Comparison of ENCODE assay signal across 10 cellular contexts in the genomic region with DNA sequence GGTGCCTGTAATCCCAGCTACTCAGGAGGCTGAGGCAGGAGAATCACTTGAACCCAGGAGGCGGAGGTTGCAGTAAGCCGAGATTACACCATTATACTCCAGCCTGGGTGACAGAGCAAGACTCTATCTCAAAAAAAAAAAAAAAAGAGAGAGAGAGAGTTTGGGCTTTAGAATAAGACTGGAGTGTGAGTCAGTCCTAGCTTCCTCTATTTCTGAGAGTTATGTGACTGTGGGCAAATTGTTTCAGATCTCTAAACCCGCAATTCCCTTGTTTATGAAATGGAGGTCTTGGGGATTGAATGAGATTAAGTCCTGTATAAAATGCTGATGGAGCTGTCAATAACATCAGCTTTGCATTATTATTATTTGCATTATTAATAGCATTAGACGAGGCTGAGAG. TPM values are rescaled to one million over a fixed set of nuclear protein-coding genes. Genes with fewer than 3 reads are reported as not detected.
DNase-seq lines count a peak whose midpoint lies in the region; FAIRE-seq and TF ChIP-seq lines count a peak whose summit lies in the region.
"Not testable (repeated sequence)": the region's sequence is repeated elsewhere in the genome, so short reads cannot be mapped to it uniquely, and the experiment has no call there.
"Had no signal": no experiment of that assay in that cellular context is flagged by ENCODE, and none has a peak within 500 bp of the region (broad histone marks: within the 10 kb centered on the region; RNA-seq: fewer than 3 reads in every experiment).

No MANE protein-coding gene starts in this region.

- not testable (repeated sequence) for H3K4me1 ChIP-seq in GM23248 (ENCODE audit: insufficient read depth); astrocyte (ENCODE audit: insufficient read depth, low read length)
- peaks cover 14% of the 10 kb centered on the region for H3K4me1 ChIP-seq in keratinocyte (ENCODE audit: control insufficient read depth, extremely low read depth, insufficient read depth, low read length)

- H3K4me3 Mint-ChIP-seq in astrocyte (ENCODE audit: unreplicated experiment), result not testable (repeated sequence)

- not testable (repeated sequence) for H3K9me1 ChIP-seq in keratinocyte (ENCODE audit: control insufficient read depth, extremely low read depth, insufficient read depth, low read length)

- H3K4me3 ChIP-seq in GM23248; astrocyte (ENCODE audit: insufficient read depth, low read depth, low read length); epithelial cell of esophagus (ENCODE audit: low read length); keratinocyte (ENCODE audit: control insufficient read depth in 2 of 3, extremely low read depth in 1 of 3, insufficient read depth in 2 of 3, low read depth in 1 of 3, low read length in 3 of 3): not testable (repeated sequence)

- not testable (repeated sequence) for H3K9ac ChIP-seq in GM23248; astrocyte (ENCODE audit: low read length); keratinocyte (ENCODE audit: control insufficient read depth, extremely low read depth, insufficient read depth, low read length)

- not testable (repeated sequence) for H3K9me3 ChIP-seq in GM23248 (ENCODE audit: low read depth); astrocyte (ENCODE audit: insufficient read depth, low read depth, low read length); keratinocyte (ENCODE audit: control insufficient read depth, low read depth, low read length)

- dilution Hi-C loops in keratinocyte (cut with MboI; ENCODE audit: extremely low pct_ligation_motif_present, low sequenced_read_pairs), result not testable (repeated sequence)

- 93 to 94% methylated on average over 2 to 4 of the region's 4 CpGs for WGBS in GM23248 (ENCODE audit: low coverage in 1 of 2, low lambda C conversion rate in 2 of 2, missing lambda C conversion rate in 2 of 2), 2 experiments

- H3K4me2 ChIP-seq in GM23248 (ENCODE audit: unreplicated experiment), result not testable (repeated sequence)
- peak overlapping the region; percentile 10 for H3K4me2 ChIP-seq in astrocyte (ENCODE audit: low read length)
- peak overlapping the region; percentile 4 for H3K4me2 ChIP-seq in keratinocyte (ENCODE audit: control insufficient read depth, extremely low read depth, insufficient read depth, low read depth, low read length)

- H3K27ac Mint-ChIP-seq in astrocyte (ENCODE audit: unreplicated experiment), result not testable (repeated sequence)

- TF ChIP-seq CTCF in astrocyte (IDR thresholded peaks at IDR 0.05; ENCODE audit: insufficient read depth, low read depth, low read length); epithelial cell of esophagus (IDR thresholded peaks at IDR 0.05; ENCODE audit: insufficient read depth, low read depth, low read length, missing control alignments); keratinocyte (optimal IDR thresholded peaks at IDR 0.05 in 1 of 3, IDR thresholded peaks at IDR 0.05 in 1 of 3, conservative IDR thresholded peaks at IDR 0.05 in 1 of 3; ENCODE audit: extremely low read depth in 1 of 3, insufficient read depth in 2 of 3, low read length in 3 of 3): not testable (repeated sequence)

- peaks cover 33% of the 10 kb centered on the region for H3F3A ChIP-seq in GM23248 (ENCODE audit: insufficient read depth)

- not testable (repeated sequence) for H3K4me1 Mint-ChIP-seq in astrocyte (ENCODE audit: low read depth, unreplicated experiment)

- H3K9me3 Mint-ChIP-seq in astrocyte (ENCODE audit: unreplicated experiment), result not testable (repeated sequence)

- not testable (repeated sequence) for H3K27me3 ChIP-seq in GM23248 (replicated peaks; ENCODE audit: insufficient read depth); astrocyte (ENCODE audit: insufficient read depth, low read length); keratinocyte (ENCODE audit: control insufficient read depth, extremely low read depth, insufficient read depth, low read length)

- H4K20me1 ChIP-seq in GM23248 (ENCODE audit: insufficient read depth); keratinocyte (ENCODE audit: control insufficient read depth, extremely low read depth, insufficient read depth, low read length): not testable (repeated sequence)
- H4K20me1 ChIP-seq in astrocyte (ENCODE audit: insufficient read depth, low read length), result peaks cover 15% of the 10 kb centered on the region

- DNase-seq in GM23248 (peak; percentile 56), KBM-7 (peak; percentile 16), NOMO-1 (lab: John Stamatoyannopoulos, UW; ENCODE audit: unreplicated experiment in 2 of 2) (peak; percentile 58 to 91), SKM-1 (lab: John Stamatoyannopoulos, UW; ENCODE audit: unreplicated experiment) (peak; percentile 43), astrocyte (ENCODE audit: low read depth) (peak; percentile 68), epithelial cell of esophagus (ENCODE audit: low read depth) (peak; percentile 27)
- DNase-seq in keratinocyte (ENCODE audit: low read depth, low spot score), result not testable (repeated sequence)

- H2AFZ ChIP-seq in GM23248; astrocyte (ENCODE audit: low read depth, low read length); keratinocyte (ENCODE audit: control insufficient read depth, low read length): not testable (repeated sequence)

- H3K79me2 ChIP-seq in GM23248 (ENCODE audit: insufficient read depth) (peaks cover 100% of the 10 kb centered on the region), astrocyte (ENCODE audit: insufficient read depth, low read length) (peaks cover 83% of the 10 kb centered on the region)
- not testable (repeated sequence) for H3K79me2 ChIP-seq in keratinocyte (ENCODE audit: control insufficient read depth, insufficient read depth, low read length)

- H3K36me3 ChIP-seq in GM23248 (ENCODE audit: low read depth); astrocyte (ENCODE audit: insufficient read depth, low read length); keratinocyte (ENCODE audit: control insufficient read depth in 2 of 2, extremely low read depth in 1 of 2, insufficient read depth in 2 of 2, low read length in 2 of 2): not testable (repeated sequence)

- FAIRE-seq in astrocyte (lab: Jason Lieb, UNC); keratinocyte (lab: Jason Lieb, UNC): not testable (repeated sequence)

- H3K36me3 Mint-ChIP-seq in astrocyte (ENCODE audit: low read depth, unreplicated experiment), result not testable (repeated sequence)

- not testable (repeated sequence) for H3K9me2 ChIP-seq in GM23248 (ENCODE audit: insufficient read depth)

- H3K27me3 Mint-ChIP-seq in astrocyte (ENCODE audit: low read depth, unreplicated experiment), result peaks cover 17% of the 10 kb centered on the region

- in situ Hi-C loops in GM23248 (cut with MboI); KBM-7 (cut with MboI; ENCODE audit: low pct_unique_long_range_greater_than_20kb, low sequenced_read_pairs): not testable (repeated sequence)

- H3K27ac ChIP-seq in GM23248; astrocyte (ENCODE audit: low read depth, low read length); keratinocyte (ENCODE audit: control insufficient read depth, insufficient read depth, low read length): not testable (repeated sequence)

RNA-seq across cellular contexts. Expression of a gene that starts 27.1 kb away (rescaled TPM):
- total RNA-seq in GM23248 (2014; rRNA removed; shearing (Covaris generic)), result 43.2 and 50.7 TPM in 2 replicates
- polyA plus RNA-seq in GM23248 (2016; fragmentation: Nextera tagmentation; extraction: Ambion mirVana) (10.1 and 10.6 TPM in 2 replicates), keratinocyte (0.08 to 0.73 TPM (median 0.16 TPM) in 3 replicates)
- total RNA-seq in astrocyte, result 0.10 and 0.36 TPM in 2 replicates
- not detected for polyA plus RNA-seq in keratinocyte (2011; ENCODE audit: low read depth)
- polyA plus RNA-seq in keratinocyte (2011; cell fraction: cytosol; rRNA removed), result 0.18 and 0.29 TPM in 2 replicates
- polyA plus RNA-seq in keratinocyte (2011; cell fraction: nucleus; rRNA removed), result 0.64 TPM in 1 of 2 replicates, not detected in the other
- polyA plus RNA-seq in keratinocyte (2012; ENCODE audit: low replicate concordance), result 0.29 TPM in 1 of 2 replicates, not detected in the other
- 0.06 to 0.16 TPM in 2 of 3 replicates, not detected in the other for polyA minus RNA-seq in keratinocyte
- not detected for polyA minus RNA-seq in keratinocyte (2011; cell fraction: cytosol; rRNA and poly(A)+ RNA removed)
- 0.21 and 0.23 TPM in 2 replicates for polyA minus RNA-seq in keratinocyte (2011; cell fraction: nucleus; rRNA and poly(A)+ RNA removed)
- total RNA-seq: CD8-positive, alpha-beta T cell; G401; K562 had no signal
- polyA plus RNA-seq: K562 had no signal

Comparison
In these comparisons a context has a peak if more than half of its experiments do, and no peak if none do; other contexts are left out.
1. RNA of a gene that starts 27.1 kb away (total RNA-seq): 43.2 to 50.7 TPM in GM23248; 0.10 to 0.36 TPM in astrocyte; every median in the first group is over 10 times any median in the second.